ENCODE assay signal across 1 cellular context in the genomic region with DNA sequence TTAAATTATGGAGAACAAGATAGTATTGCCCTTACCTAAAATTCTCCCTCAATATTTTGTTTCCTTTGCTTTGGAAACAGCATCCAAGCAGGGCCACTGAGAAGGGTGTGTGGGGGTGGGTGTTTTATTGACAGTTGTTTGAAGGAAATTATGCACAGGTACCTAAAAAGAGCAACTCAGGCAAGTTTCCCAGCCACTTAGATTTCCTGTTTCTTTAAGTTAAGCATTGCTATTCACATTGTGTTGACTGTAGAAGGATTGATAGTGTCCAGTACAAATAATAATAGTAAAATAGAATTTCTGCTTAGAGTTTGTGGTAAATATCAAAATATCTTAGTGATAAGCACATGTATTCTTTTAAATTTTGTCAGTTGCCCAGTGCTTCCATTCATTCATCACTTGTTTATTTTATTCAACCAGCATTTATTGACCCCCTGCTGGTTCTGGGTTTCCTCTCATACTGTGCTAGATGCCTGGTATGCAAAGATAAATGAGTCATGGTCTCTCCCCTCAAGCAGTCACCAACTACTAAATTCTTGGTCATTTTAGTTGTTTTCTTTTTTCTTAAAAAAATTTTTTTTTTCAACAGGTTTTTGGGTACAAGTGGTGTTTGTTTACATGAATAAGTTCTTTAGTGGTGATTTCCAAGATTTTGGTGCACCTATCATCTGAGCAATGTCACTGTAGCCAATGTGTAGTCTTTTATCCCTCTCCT.
TF ChIP-seq lines count a peak whose summit lies in the region.

No MANE protein-coding gene starts in this region.

TF ChIP-seq in WTC11, 78 proteins besides CTCF, POLR2A, EP300 and RAD21 (continued from another document):
- TF ChIP-seq ZNF425 (CRISPR knock-in tag; conservative IDR thresholded peaks at IDR 0.05) (no peak), ZNF219 (CRISPR knock-in tag; IDR thresholded peaks at IDR 0.05; ENCODE audit: borderline replicate concordance) (no peak)
